20 cellular contexts compared by ENCODE assay signal in genomic region chr19:34298891-34299510, GRCh38. TPM values are rescaled to one million over a fixed set of nuclear protein-coding genes. Genes with fewer than 3 reads are reported as not detected.
DNase-seq lines count a peak whose midpoint lies in the region; ATAC-seq, FAIRE-seq and TF ChIP-seq lines count a peak whose summit lies in the region.
"Had no signal": no experiment of that assay in that cellular context is flagged by ENCODE, and none has a peak within 500 bp of the region (broad histone marks: within the 10 kb centered on the region; RNA-seq: fewer than 3 reads in every experiment).

No MANE protein-coding gene starts in this region.

- no peak for TF ChIP-seq POLR2A in H54 (IDR thresholded peaks at IDR 0.05; ENCODE audit: low read depth, low read length)

- H3K4me3 Mint-ChIP-seq in brain (no peak overlapping the region), naive B cell (no peak overlapping the region), Calu3 (ENCODE audit: low read depth, unreplicated experiment) (no peak overlapping the region)
- H3K4me3 Mint-ChIP-seq: dendritic cell treated with granulocyte-macrophage colony-stimulating factor and Interleukin-4, amounts not matched to agents 40 ng/mL and 50 ng/mL, for 4 days had no signal

- H3K27ac Mint-ChIP-seq in brain (peak overlapping the region in 3 of 5 experiments; percentile 16 to 78 (median 60)), naive B cell (peak overlapping the region in 4 of 6 donors; percentile 52 to 78 (median 76)), Calu3 (ENCODE audit: unreplicated experiment) (no peak overlapping the region)
- H3K27ac Mint-ChIP-seq: dendritic cell treated with granulocyte-macrophage colony-stimulating factor and Interleukin-4, amounts not matched to agents 40 ng/mL and 50 ng/mL, for 4 days had no signal

- H3K36me3 Mint-ChIP-seq in brain: peaks cover 56% of the 10 kb centered on the region
- H3K36me3 Mint-ChIP-seq in naive B cell: no peaks in the 10 kb centered on the region
- peaks cover 14% of the 10 kb centered on the region for H3K36me3 Mint-ChIP-seq in Calu3 (ENCODE audit: insufficient read depth, unreplicated experiment)

- H3K27me3 Mint-ChIP-seq in brain (no peaks in the 10 kb centered on the region), naive B cell (no peaks in the 10 kb centered on the region), Calu3 (ENCODE audit: unreplicated experiment) (no peaks in the 10 kb centered on the region)
- H3K27me3 Mint-ChIP-seq: dendritic cell treated with granulocyte-macrophage colony-stimulating factor and Interleukin-4, amounts not matched to agents 40 ng/mL and 50 ng/mL, for 4 days had no signal

- CTCF ChIA-PET in Calu3 (lab: Charles Lee): no interaction called here

- no peak for TF ChIP-seq CTCF in C4-2B (conservative IDR thresholded peaks at IDR 0.05)
- no peak for TF ChIP-seq CTCF in brain (conservative IDR thresholded peaks at IDR 0.05)
- TF ChIP-seq CTCF in Calu3 (IDR thresholded peaks at IDR 0.05; ENCODE audit: unreplicated experiment): no peak

- intact Hi-C loops in Calu3 (cut with micrococcal nuclease; ENCODE audit: unreplicated experiment): no loop called here

- no TSS peak for BruUV-seq in Calu3 (replicated peaks; lab: Mats Ljungman, UMichigan)

- H3K4me1 Mint-ChIP-seq in brain (no peaks in the 10 kb centered on the region), naive B cell (peaks cover 5 to 9% (median 7%) of the 10 kb centered on the region in 3 donors), Calu3 (ENCODE audit: low read depth, unreplicated experiment) (no peaks in the 10 kb centered on the region)

- no peak for FAIRE-seq in H54 (lab: Jason Lieb, UNC)
- FAIRE-seq: frontal cortex had no signal

- no peak for ATAC-seq in naive B cell (ENCODE audit: low read depth in 2 of 2)
- ATAC-seq: activated CD4-positive, CD25-positive, alpha-beta regulatory T cell treated with anti-CD3 and anti-CD28 coated beads, Interleukin-2, amount 50 U/mL, for 24 hours; Panc1 had no signal

- H3K27ac ChIP-seq in C4-2B: peak overlapping the region; percentile 35

- DNase-seq in DMS79 treated with DMSO at 0.1 percent for 48 hours (lab: John Stamatoyannopoulos, UW): peak; percentile 88
- no peak for DNase-seq in naive B cell
- no peak for DNase-seq in Calu3
- no peak for DNase-seq in H54 (ENCODE audit: insufficient read length, low spot score)
- DNase-seq in NOMO-1 treated with DMSO at 0.1 percent for 48 hours (lab: John Stamatoyannopoulos, UW; ENCODE audit: unreplicated experiment): no peak
- DNase-seq: erythroblast; Karpas-422; midbrain; NCI-H1105; occipital lobe; right cardiac atrium; SK-N-SH; stimulated activated naive CD4-positive, alpha-beta T cell; T-helper 9 cell had no signal

- H3K9me3 Mint-ChIP-seq in brain: no peaks in the 10 kb centered on the region
- H3K9me3 Mint-ChIP-seq in naive B cell: no peaks in the 10 kb centered on the region
- H3K9me3 Mint-ChIP-seq in Calu3 (ENCODE audit: low read depth, unreplicated experiment): no peaks in the 10 kb centered on the region
- H3K9me3 Mint-ChIP-seq: dendritic cell treated with granulocyte-macrophage colony-stimulating factor and Interleukin-4, amounts not matched to agents 40 ng/mL and 50 ng/mL, for 4 days had no signal

RNA-seq across cellular contexts. Expression of gene GARRE1, which starts 44.6 kb away (rescaled TPM):
- polyA plus RNA-seq in brain (ENCODE audit: insufficient read depth, low read depth, low replicate concordance) (11.7 TPM), naive B cell (ENCODE audit: low read depth in 6 of 6) (10 to 100 TPM in 2 of 6 donors, 1 to 10 TPM in 4; 2.1 to 16.9 (median 9.4) TPM)
- 18.0 and 19.9 TPM in 2 replicates for total RNA-seq in Calu3 (2022)
